8 cellular contexts compared by ENCODE assay signal in the genomic region with DNA sequence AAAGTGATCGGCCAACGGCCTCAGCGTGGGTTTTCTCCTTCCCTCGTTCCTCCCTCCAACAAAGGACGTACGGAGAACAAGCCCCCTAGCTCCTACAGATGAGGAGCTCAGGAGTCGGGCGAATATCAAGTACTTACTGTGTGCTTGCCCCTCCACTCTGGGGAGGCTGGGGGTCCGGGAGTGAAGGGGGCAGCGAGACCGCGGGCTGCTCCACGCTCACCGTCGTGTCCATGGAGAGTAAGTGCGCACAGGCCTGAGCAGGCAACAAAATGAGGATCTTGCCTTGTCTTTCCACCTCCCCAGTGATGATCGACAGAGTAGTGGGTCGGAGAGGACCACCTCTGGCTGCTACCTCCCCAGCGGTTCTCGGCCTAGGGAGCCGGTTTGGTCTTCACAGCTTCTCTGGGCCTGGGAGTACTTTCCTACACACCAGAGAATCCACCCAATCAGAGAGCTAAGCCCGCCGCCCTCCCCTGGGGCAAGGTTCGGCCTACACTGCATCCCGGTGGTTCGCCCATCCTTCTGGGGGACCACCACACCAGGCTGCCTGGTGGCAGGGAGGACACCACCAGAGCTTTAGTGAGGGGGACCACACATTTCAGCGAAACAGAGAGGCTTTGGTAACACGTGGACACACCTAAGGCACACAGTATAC. TPM values are rescaled to one million over a fixed set of nuclear protein-coding genes. Genes with fewer than 3 reads are reported as not detected.
DNase-seq lines count a peak whose midpoint lies in the region; ATAC-seq and TF ChIP-seq lines count a peak whose summit lies in the region.

No MANE protein-coding gene starts in this region.

- H3K36me3 Mint-ChIP-seq in activated CD8-positive, alpha-beta memory T cell treated with anti-CD3 and anti-CD28 coated beads, Interleukin-2, amount 10 ng/mL, durations not matched to agents 7 days and 5 days: peaks cover 25% of the 10 kb centered on the region
- peaks cover 15% of the 10 kb centered on the region for H3K36me3 Mint-ChIP-seq in memory B cell

- 76 to 77% methylated on average over 26 to 27 of the region's 28 CpGs for WGBS in thyroid gland, 2 donors

- no peaks in the 10 kb centered on the region for H3K36me3 ChIP-seq in thyroid gland
- H3K36me3 ChIP-seq in WERI-Rb-1: no peaks in the 10 kb centered on the region

- peak overlapping the region; percentile 72 for H3K4me3 Mint-ChIP-seq in activated CD8-positive, alpha-beta memory T cell treated with anti-CD3 and anti-CD28 coated beads, Interleukin-2, amount 10 ng/mL, durations not matched to agents 7 days and 5 days
- peak overlapping the region; percentile 86 for H3K4me3 Mint-ChIP-seq in memory B cell

- POLR2A ChIA-PET in HEK293T (lab: Yijun Ruan, JAX): no interaction called here

- H3K9me3 ChIP-seq in thyroid gland (no peaks in the 10 kb centered on the region), WERI-Rb-1 (ENCODE audit: severe bottlenecking) (peaks cover 3% of the 10 kb centered on the region)

- no peak for ATAC-seq in activated CD8-positive, alpha-beta memory T cell treated with anti-CD3 and anti-CD28 coated beads, Interleukin-2, amount 10 ng/mL, durations not matched to agents 7 days and 5 days
- no peak for ATAC-seq in memory B cell (ENCODE audit: low read depth)
- ATAC-seq in GM21390 (IDR thresholded peaks at IDR 0.05; ENCODE audit: unreplicated experiment): no peak

- no peak for DNase-seq in activated CD8-positive, alpha-beta memory T cell treated with anti-CD3 and anti-CD28 coated beads, Interleukin-2, amount 10 ng/mL, durations not matched to agents 7 days and 5 days
- DNase-seq in activated CD8-positive, alpha-beta memory T cell treated with anti-CD3 and anti-CD28 coated beads, Interleukin-2, amount 50 U/mL, for 48 hours: no peak
- DNase-seq in cardiac fibroblast (ENCODE audit: low read depth in 2 of 2) (no peak), memory B cell (ENCODE audit: low spot score in 2 of 2) (no peak), thyroid gland (no peak), HEK293T (ENCODE audit: extremely low spot score) (no peak), WERI-Rb-1 (no peak)

- peaks cover 13% of the 10 kb centered on the region for H3K4me1 Mint-ChIP-seq in activated CD8-positive, alpha-beta memory T cell treated with anti-CD3 and anti-CD28 coated beads, Interleukin-2, amount 10 ng/mL, durations not matched to agents 7 days and 5 days
- peaks cover 12% of the 10 kb centered on the region for H3K4me1 Mint-ChIP-seq in memory B cell

- intact Hi-C loops in thyroid gland (cut with DNase I): no loop called here

- H3K27ac Mint-ChIP-seq in activated CD8-positive, alpha-beta memory T cell treated with anti-CD3 and anti-CD28 coated beads, Interleukin-2, amount 10 ng/mL, durations not matched to agents 7 days and 5 days: peak overlapping the region; percentile 43
- H3K27ac Mint-ChIP-seq in memory B cell: peak overlapping the region; percentile 76

- no peak for TF ChIP-seq CTCF in cardiac fibroblast (IDR thresholded peaks at IDR 0.05; ENCODE audit: low read depth, low read length)
- no peak for TF ChIP-seq CTCF in thyroid gland (IDR thresholded peaks at IDR 0.05)
- TF ChIP-seq CTCF in WERI-Rb-1 (IDR thresholded peaks at IDR 0.05; ENCODE audit: low read depth, low read length): no peak

- no peak overlapping the region for H3K27ac ChIP-seq in thyroid gland
- no peak overlapping the region for H3K27ac ChIP-seq in WERI-Rb-1

- peaks cover 15 to 28% of the 10 kb centered on the region in 2 donors for H3K4me1 ChIP-seq in thyroid gland

- H3K27me3 Mint-ChIP-seq in activated CD8-positive, alpha-beta memory T cell treated with anti-CD3 and anti-CD28 coated beads, Interleukin-2, amount 10 ng/mL, durations not matched to agents 7 days and 5 days: peaks cover 8% of the 10 kb centered on the region
- no peaks in the 10 kb centered on the region for H3K27me3 Mint-ChIP-seq in memory B cell

- TF ChIP-seq POLR2A in thyroid gland (IDR thresholded peaks at IDR 0.05): no peak

- H3K4me3 ChIP-seq in cardiac fibroblast (replicated peaks in 1 of 2; ENCODE audit: low read depth in 2 of 2, low read length in 2 of 2) (peak overlapping the region; percentile 61 to 64), thyroid gland (replicated peaks in 1 of 3) (peak overlapping the region in 2 of 3 donors; percentile 64 to 82), WERI-Rb-1 (ENCODE audit: low read depth, low read length) (no peak overlapping the region)

- H3K27me3 ChIP-seq in thyroid gland (no peaks in the 10 kb centered on the region), WERI-Rb-1 (ENCODE audit: insufficient read depth, low read depth, severe bottlenecking) (no peaks in the 10 kb centered on the region)

- H3K9me3 Mint-ChIP-seq in activated CD8-positive, alpha-beta memory T cell treated with anti-CD3 and anti-CD28 coated beads, Interleukin-2, amount 10 ng/mL, durations not matched to agents 7 days and 5 days (ENCODE audit: low read depth): peaks cover 7% of the 10 kb centered on the region
- peaks cover 6% of the 10 kb centered on the region for H3K9me3 Mint-ChIP-seq in memory B cell

- CTCF ChIA-PET in activated CD8-positive, alpha-beta memory T cell treated with anti-CD3 and anti-CD28 coated beads, Interleukin-2, amount 10 ng/mL, durations not matched to agents 7 days and 5 days (lab: Charles Lee): interaction anchor here (0.9 to 3.3 kb wide), 5 partner anchors 12 to 214 kb away, joined by 3 to 37 read pairs (median 5); no protein-coding TSS in a partner anchor
- CTCF ChIA-PET in HEK293T (lab: Yijun Ruan, JAX): no interaction called here

TF ChIP-seq in HEK293T, 16 proteins besides CTCF, POLR2A, EP300 and RAD21:
- TF ChIP-seq L3MBTL2 (conservative IDR thresholded peaks at IDR 0.05) (no peak), LEF1 (IDR thresholded peaks at IDR 0.05; ENCODE audit: borderline replicate concordance) (no peak), BHLHE40 (IDR thresholded peaks at IDR 0.05; ENCODE audit: borderline replicate concordance) (no peak), FOXA1 (IDR thresholded peaks at IDR 0.05) (no peak)

RNA-seq across cellular contexts. Expression of a gene that starts 0.6 kb away (rescaled TPM):
- total RNA-seq in activated CD8-positive, alpha-beta memory T cell treated with anti-CD3 and anti-CD28 coated beads, Interleukin-2, amount 10 ng/mL, durations not matched to agents 7 days and 5 days: 10 to 100 TPM; 41.8 to 84.3 TPM
- total RNA-seq in thyroid gland: 10 to 100 TPM; 11.7 to 26.3 (median 18.5) TPM

RNA-seq across cellular contexts. Expression of a gene that starts 47.5 kb away (rescaled TPM):
- 10 to 100 TPM; 20.2 to 36.3 TPM for total RNA-seq in activated CD8-positive, alpha-beta memory T cell treated with anti-CD3 and anti-CD28 coated beads, Interleukin-2, amount 10 ng/mL, durations not matched to agents 7 days and 5 days
- total RNA-seq in thyroid gland: 10 to 100 TPM; 25.3 to 48.0 (median 35.0) TPM

RNA-seq across cellular contexts. Expression of a gene that starts 47.9 kb away (rescaled TPM):
- 10 to 100 TPM; 65.3 to 71.8 TPM for total RNA-seq in activated CD8-positive, alpha-beta memory T cell treated with anti-CD3 and anti-CD28 coated beads, Interleukin-2, amount 10 ng/mL, durations not matched to agents 7 days and 5 days
- total RNA-seq in thyroid gland: 10 to 100 TPM; 32.1 to 65.7 (median 54.3) TPM
